In the genomic region with DNA sequence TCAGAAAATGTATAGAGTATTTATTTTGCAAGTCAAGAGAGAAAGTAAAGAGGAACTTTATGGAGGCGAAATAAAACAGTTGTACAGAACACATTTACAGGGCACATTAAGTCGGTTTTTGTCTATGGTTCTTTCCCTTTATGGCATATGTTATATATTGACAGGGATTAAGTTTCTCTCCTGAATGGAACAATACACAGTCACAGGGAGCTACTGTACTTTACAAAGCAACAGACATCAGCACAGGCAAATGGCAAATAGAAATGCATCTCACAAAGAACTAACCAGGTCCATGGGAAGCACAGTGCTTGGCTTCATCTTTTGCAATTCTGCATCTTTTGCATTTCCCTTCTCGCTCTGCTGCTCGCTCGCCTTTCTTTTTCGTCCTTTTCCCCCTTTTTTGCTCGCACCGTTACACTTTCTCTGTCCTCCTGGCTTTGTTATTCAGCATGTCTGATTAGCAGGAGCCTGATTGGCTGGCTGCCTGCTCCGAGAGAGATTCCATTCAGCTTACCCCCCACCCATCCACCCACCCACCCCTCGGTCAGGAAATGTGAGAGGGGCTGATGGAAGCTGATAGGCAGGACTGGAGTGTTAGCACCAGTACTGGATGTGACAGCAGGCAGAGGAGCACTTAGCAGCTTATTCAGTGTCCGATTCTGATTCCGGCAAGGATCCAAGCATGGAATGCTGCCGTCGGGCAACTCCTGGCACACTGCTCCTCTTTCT, we compare ENCODE assay signal across 8 cellular contexts. TPM values are rescaled to one million over a fixed set of nuclear protein-coding genes. Genes with fewer than 3 reads are reported as not detected.
DNase-seq lines count a peak whose midpoint lies in the region; ATAC-seq and TF ChIP-seq lines count a peak whose summit lies in the region.

Gene ADAMTSL1 (plus strand): TSS at position 603 of the 729 bp plus-strand sequence. CDS start 80 bp downstream, at position 683.

- H3K4me3 ChIP-seq in HFF-Myc (replicated peaks; ENCODE audit: low read depth, low read length) (peak within 1 kb of the TSS; percentile 58), astrocyte of the cerebellum (ENCODE audit: low read depth, low read length) (peak within 1 kb of the TSS; percentile 69), iPS DF 6.9 (ENCODE audit: low read length) (peak within 1 kb of the TSS; percentile 19; the same call in 1 of the 2 replicates), skeletal muscle satellite cell (ENCODE audit: low read length) (peak within 1 kb of the TSS; percentile 74)

- WGBS in iPS DF 6.9 (ENCODE audit: insufficient coverage, insufficient read length) = no CpG with 5 or more reads among the region's 14 CpGs

- DNase-seq in HFF-Myc (ENCODE audit: extremely low read depth, low read depth) (no peak), astrocyte of the cerebellum (ENCODE audit: low read depth) (peak; percentile 64), iPS DF 6.9 (ENCODE audit: low read depth, low spot score) (peak; percentile 64), activated T-cell treated with anti-CD3 and anti-CD28 coated beads for 4 hours (no peak), NOMO-1 treated with DMSO at 0.1 percent for 48 hours (lab: John Stamatoyannopoulos, UW; ENCODE audit: unreplicated experiment) (no peak)

- no peaks in the 10 kb centered on the region for H3K9me3 ChIP-seq in iPS DF 6.9 (ENCODE audit: control insufficient read depth, insufficient read depth, low read length)
- peaks cover 4% of the 10 kb centered on the region for H3K9me3 ChIP-seq in skeletal muscle satellite cell (replicated peaks; ENCODE audit: low read length)

- H3K36me3 ChIP-seq in iPS DF 6.9 (ENCODE audit: control insufficient read depth, insufficient read depth, low read length) (no peaks in the 10 kb centered on the region), skeletal muscle satellite cell (ENCODE audit: insufficient read depth, low read length) (no peaks in the 10 kb centered on the region)

- no peak for ATAC-seq in GM21526 (IDR thresholded peaks at IDR 0.05; ENCODE audit: low FRiP score, unreplicated experiment)
- ATAC-seq in HG02938 (IDR thresholded peaks at IDR 0.05; ENCODE audit: unreplicated experiment) = no peak

- H3K27me3 ChIP-seq in iPS DF 6.9 (ENCODE audit: control insufficient read depth, insufficient read depth, low read length) = no peaks in the 10 kb centered on the region
- H3K27me3 ChIP-seq in skeletal muscle satellite cell (ENCODE audit: control insufficient read depth, insufficient read depth, low read length) = no peaks in the 10 kb centered on the region

- peak within 1 kb of the TSS; percentile 85 for H3K9ac ChIP-seq in skeletal muscle satellite cell (ENCODE audit: low read depth, low read length)

- peaks cover 2% of the 10 kb centered on the region; the same call in 1 of the 2 replicates for H3K4me1 ChIP-seq in iPS DF 6.9 (ENCODE audit: control insufficient read depth, insufficient read depth, low read length)
- H3K4me1 ChIP-seq in skeletal muscle satellite cell (ENCODE audit: control insufficient read depth, insufficient read depth, low read length) = peaks cover 33% of the 10 kb centered on the region

- in situ Hi-C loops in astrocyte of the cerebellum (cut with HindIII; ENCODE audit: low sequenced_read_pairs) = loop anchor here (25.0 kb wide), 1 partner anchor 211 kb away; no protein-coding TSS in a partner anchor

- no peak for TF ChIP-seq CTCF in HFF-Myc (IDR thresholded peaks at IDR 0.05; ENCODE audit: low read depth, low read length, missing control alignments)
- TF ChIP-seq CTCF in astrocyte of the cerebellum (IDR thresholded peaks at IDR 0.05; ENCODE audit: low read depth, low read length, missing control alignments) = no peak

- peak within 1 kb of the TSS; percentile 89 for H3K4me2 ChIP-seq in skeletal muscle satellite cell (ENCODE audit: low read length)

- H3K27ac ChIP-seq in iPS DF 6.9 (ENCODE audit: low read length) = no peak within 1 kb of the TSS

RNA-seq across cellular contexts. Expression of gene ADAMTSL1, which starts in this region (rescaled TPM):
- total RNA-seq in skeletal muscle satellite cell (2012; rRNA removed) = 128 and 130 TPM in 2 replicates

Comparison
In these comparisons a context has a peak if more than half of its experiments do, and no peak if none do; other contexts are left out.
1. DNase-seq: peak in astrocyte of the cerebellum (single experiment) and iPS DF 6.9 (single experiment); none in HFF-Myc (single experiment), activated T-cell treated with anti-CD3 and anti-CD28 coated beads for 4 hours (single experiment) and NOMO-1 treated with DMSO at 0.1 percent for 48 hours (single experiment).
2. H3K4me3 ChIP-seq: peak in every context shown above with its lines; median percentile 74 in skeletal muscle satellite cell; 69 in astrocyte of the cerebellum; 58 in HFF-Myc; 19 in iPS DF 6.9.